ENCODE assay signal across 14 cellular contexts in the genomic region with DNA sequence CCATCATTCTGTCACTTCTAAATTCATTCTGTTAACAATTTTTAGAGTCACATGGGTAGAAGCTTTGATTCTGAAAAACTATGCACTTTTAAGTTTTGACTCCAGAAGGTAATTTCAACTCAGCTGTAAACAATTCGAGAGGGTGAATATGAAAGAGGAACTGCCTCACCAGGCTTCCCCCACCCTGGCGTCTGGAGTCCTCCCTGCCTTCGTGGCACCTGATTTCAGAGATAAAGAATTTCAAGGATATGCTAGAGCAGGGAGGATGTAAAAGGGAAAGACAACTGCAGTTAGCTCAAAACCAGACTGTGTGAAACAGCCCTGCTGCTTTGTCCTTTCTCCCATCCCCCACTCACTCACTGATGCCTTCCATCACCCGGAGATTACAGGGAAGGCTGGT. TPM values are rescaled to one million over a fixed set of nuclear protein-coding genes. Genes with fewer than 3 reads are reported as not detected.
"Had no signal": no experiment of that assay in that cellular context is flagged by ENCODE, and none has a peak within 500 bp of the region (broad histone marks: within the 10 kb centered on the region; RNA-seq: fewer than 3 reads in every experiment).

No MANE protein-coding gene starts in this region.

- DNase-seq: activated CD4-positive, alpha-beta T cell treated with anti-CD3 and anti-CD28 coated beads for 4 hours; activated CD8-positive, alpha-beta memory T cell treated with anti-CD3 and anti-CD28 coated beads, Interleukin-2, amount 50 U/mL, for 4 hours; activated CD8-positive, alpha-beta T cell treated with anti-CD3 and anti-CD28 coated beads for 36 hours; activated naive CD4-positive, alpha-beta T cell; activated naive CD8-positive, alpha-beta T cell treated with anti-CD3 and anti-CD28 coated beads, Interleukin-2, amount 50 U/mL, for 24 hours; foreskin keratinocyte; heart left ventricle; islet precursor cell; spleen; stimulated activated CD4-positive, alpha-beta T cell treated with anti-CD3 and anti-CD28 coated beads, Interleukin-1b, Interleukin-23, amount 100 ng/mL, for 48 hours; tibial artery had no signal

- H3K4me1 ChIP-seq: ascending aorta, foreskin keratinocyte, spleen, tibial artery had no signal

- H3K36me3 ChIP-seq: ascending aorta, cardiac muscle cell, heart left ventricle, spleen, tibial artery had no signal

- H3K9me3 ChIP-seq: ascending aorta, heart left ventricle, spleen, tibial artery had no signal

- H3K27ac ChIP-seq: ascending aorta, cardiac muscle cell, foreskin keratinocyte, heart left ventricle, spleen, tibial artery had no signal

- H3K27me3 ChIP-seq: ascending aorta, cardiac muscle cell, foreskin keratinocyte had no signal

- H3K4me3 ChIP-seq: ascending aorta, cardiac muscle cell, heart left ventricle, spleen, tibial artery had no signal

RNA-seq across cellular contexts. Expression of gene ONECUT2, which starts 40.7 kb away (rescaled TPM):
- total RNA-seq: activated CD8-positive, alpha-beta T cell treated with anti-CD3 and anti-CD28 coated beads for 36 hours; sciatic nerve had no signal
- polyA plus RNA-seq: cardiac muscle cell had no signal
